In genomic region chr16:11193494-11193893, GRCh38 we compare ENCODE assay signal across 25 cellular contexts.
DNase-seq lines count a peak whose midpoint lies in the region; ATAC-seq and TF ChIP-seq lines count a peak whose summit lies in the region.
"Had no signal": no experiment of that assay in that cellular context is flagged by ENCODE, and none has a peak within 500 bp of the region (broad histone marks: within the 10 kb centered on the region; RNA-seq: fewer than 3 reads in every experiment).

No MANE protein-coding gene starts in this region.

- H3K9me3 Mint-ChIP-seq in T-helper 1 cell treated with Interleukin-12 subunit alpha and Interleukin-12 subunit beta and Interleukin-4 antibody, amounts not matched to agents 30 μg/mL and 1 μg/mL, for 36 hours: peaks cover 4% of the 10 kb centered on the region
- H3K9me3 Mint-ChIP-seq in natural killer cell treated with Interleukin-12 subunit alpha and Interleukin-12 subunit beta and Interleukin-15 and Interleukin-18, amount 100 ng/mL, for 72 hours: no peaks in the 10 kb centered on the region
- no peaks in the 10 kb centered on the region for H3K9me3 Mint-ChIP-seq in natural killer cell
- no peaks in the 10 kb centered on the region for H3K9me3 Mint-ChIP-seq in dendritic cell treated with granulocyte-macrophage colony-stimulating factor and Interleukin-4, amounts not matched to agents 40 ng/mL and 50 ng/mL, for 4 days
- no peaks in the 10 kb centered on the region for H3K9me3 Mint-ChIP-seq in CD8-positive, alpha-beta memory T cell

- H3K4me3 ChIP-seq in CD8-positive, alpha-beta memory T cell (ENCODE audit: low read length): no peak overlapping the region

- H3K27me3 ChIP-seq in CD8-positive, alpha-beta memory T cell (ENCODE audit: insufficient read depth, low read length, poor library complexity, severe bottlenecking): no peaks in the 10 kb centered on the region

- no peaks in the 10 kb centered on the region for H3K4me1 ChIP-seq in CD8-positive, alpha-beta memory T cell (ENCODE audit: insufficient read depth, low read length)

- no peaks in the 10 kb centered on the region for H3K27me3 Mint-ChIP-seq in T-helper 1 cell treated with Interleukin-12 subunit alpha and Interleukin-12 subunit beta and Interleukin-4 antibody, amounts not matched to agents 30 μg/mL and 1 μg/mL, for 36 hours (ENCODE audit: low read depth)
- peaks cover 0 to 4% of the 10 kb centered on the region in 2 donors for H3K27me3 Mint-ChIP-seq in natural killer cell treated with Interleukin-12 subunit alpha and Interleukin-12 subunit beta and Interleukin-15 and Interleukin-18, amount 100 ng/mL, for 72 hours
- H3K27me3 Mint-ChIP-seq in natural killer cell (ENCODE audit: low read depth in 2 of 2): no peaks in the 10 kb centered on the region
- peaks cover 10% of the 10 kb centered on the region for H3K27me3 Mint-ChIP-seq in dendritic cell treated with granulocyte-macrophage colony-stimulating factor and Interleukin-4, amounts not matched to agents 40 ng/mL and 50 ng/mL, for 4 days
- H3K27me3 Mint-ChIP-seq in CD8-positive, alpha-beta memory T cell: peaks cover 0 to 2% of the 10 kb centered on the region in 2 donors
- H3K27me3 Mint-ChIP-seq: B cell had no signal

- intact Hi-C loops in natural killer cell (cut with micrococcal nuclease): no loop called here
- intact Hi-C loops in dendritic cell treated with granulocyte-macrophage colony-stimulating factor and Interleukin-4, amounts not matched to agents 40 ng/mL and 50 ng/mL, for 4 days (cut with micrococcal nuclease): no loop called here

- CTCF ChIA-PET in CD8-positive, alpha-beta memory T cell (lab: Charles Lee): no interaction called here

- peaks cover 17% of the 10 kb centered on the region for H3K36me3 Mint-ChIP-seq in T-helper 1 cell treated with Interleukin-12 subunit alpha and Interleukin-12 subunit beta and Interleukin-4 antibody, amounts not matched to agents 30 μg/mL and 1 μg/mL, for 36 hours (ENCODE audit: low read depth)
- no peaks in the 10 kb centered on the region for H3K36me3 Mint-ChIP-seq in natural killer cell treated with Interleukin-12 subunit alpha and Interleukin-12 subunit beta and Interleukin-15 and Interleukin-18, amount 100 ng/mL, for 72 hours
- H3K36me3 Mint-ChIP-seq in natural killer cell: no peaks in the 10 kb centered on the region
- H3K36me3 Mint-ChIP-seq in dendritic cell treated with granulocyte-macrophage colony-stimulating factor and Interleukin-4, amounts not matched to agents 40 ng/mL and 50 ng/mL, for 4 days (ENCODE audit: low read depth): no peaks in the 10 kb centered on the region
- peaks cover 0 to 1% (median 0%) of the 10 kb centered on the region in 3 donors for H3K36me3 Mint-ChIP-seq in CD8-positive, alpha-beta memory T cell

- ATAC-seq in natural killer cell treated with Interleukin-12 subunit alpha and Interleukin-12 subunit beta and Interleukin-15 and Interleukin-18, amount 100 ng/mL, for 72 hours: no peak
- ATAC-seq in natural killer cell (no peak), left lobe of liver (no peak)
- ATAC-seq: HCT116, Panc1 had no signal

- H3K27ac Mint-ChIP-seq in T-helper 1 cell treated with Interleukin-12 subunit alpha and Interleukin-12 subunit beta and Interleukin-4 antibody, amounts not matched to agents 30 μg/mL and 1 μg/mL, for 36 hours: peak overlapping the region; percentile 27
- H3K27ac Mint-ChIP-seq in natural killer cell treated with Interleukin-12 subunit alpha and Interleukin-12 subunit beta and Interleukin-15 and Interleukin-18, amount 100 ng/mL, for 72 hours: peak overlapping the region; percentile 10 to 88
- H3K27ac Mint-ChIP-seq in natural killer cell: no peak overlapping the region
- peak overlapping the region; percentile 49 for H3K27ac Mint-ChIP-seq in dendritic cell treated with granulocyte-macrophage colony-stimulating factor and Interleukin-4, amounts not matched to agents 40 ng/mL and 50 ng/mL, for 4 days
- no peak overlapping the region for H3K27ac Mint-ChIP-seq in CD8-positive, alpha-beta memory T cell
- H3K27ac Mint-ChIP-seq: B cell had no signal

- TF ChIP-seq CTCF in natural killer cell (IDR thresholded peaks at IDR 0.05): no peak

- no peaks in the 10 kb centered on the region for H3K36me3 ChIP-seq in CD8-positive, alpha-beta memory T cell (ENCODE audit: insufficient read depth, low read length)

- DNase-seq in T-helper 1 cell: no peak
- DNase-seq in natural killer cell treated with Interleukin-12 subunit alpha and Interleukin-12 subunit beta and Interleukin-15 and Interleukin-18, amount 100 ng/mL, for 72 hours (ENCODE audit: low spot score): no peak
- DNase-seq in natural killer cell: no peak
- no peak for DNase-seq in left lobe of liver (ENCODE audit: low spot score)
- DNase-seq in DMS53 (lab: John Stamatoyannopoulos, UW): no peak
- DNase-seq in CD8-positive, alpha-beta memory T cell: no peak
- DNase-seq: DMS153, Karpas-422, NCI-H1092, NCI-H1417 treated with DMSO at 0.1 percent for 48 hours, NCI-H1694 treated with DMSO at 0.1 percent for 48 hours, NCI-H2081, NCI-H2227 treated with DMSO at 0.1 percent for 48 hours, NCI-H510A, NCI-H69, SHP77 had no signal

- POLR2A ChIA-PET in CD8-positive, alpha-beta memory T cell (lab: Charles Lee): no interaction called here

- peaks cover 47% of the 10 kb centered on the region for H3K4me1 Mint-ChIP-seq in T-helper 1 cell treated with Interleukin-12 subunit alpha and Interleukin-12 subunit beta and Interleukin-4 antibody, amounts not matched to agents 30 μg/mL and 1 μg/mL, for 36 hours (ENCODE audit: low read depth)
- peaks cover 38 to 53% of the 10 kb centered on the region in 2 donors for H3K4me1 Mint-ChIP-seq in natural killer cell treated with Interleukin-12 subunit alpha and Interleukin-12 subunit beta and Interleukin-15 and Interleukin-18, amount 100 ng/mL, for 72 hours (ENCODE audit: low read depth in 2 of 2)
- peaks cover 0 to 6% of the 10 kb centered on the region in 2 donors for H3K4me1 Mint-ChIP-seq in natural killer cell
- H3K4me1 Mint-ChIP-seq in dendritic cell treated with granulocyte-macrophage colony-stimulating factor and Interleukin-4, amounts not matched to agents 40 ng/mL and 50 ng/mL, for 4 days (ENCODE audit: low read depth): peaks cover 78% of the 10 kb centered on the region
- peaks cover 0 to 6% (median 0%) of the 10 kb centered on the region in 3 donors for H3K4me1 Mint-ChIP-seq in CD8-positive, alpha-beta memory T cell

- H3K4me3 Mint-ChIP-seq in T-helper 1 cell treated with Interleukin-12 subunit alpha and Interleukin-12 subunit beta and Interleukin-4 antibody, amounts not matched to agents 30 μg/mL and 1 μg/mL, for 36 hours: peak overlapping the region; percentile 26
- H3K4me3 Mint-ChIP-seq in natural killer cell treated with Interleukin-12 subunit alpha and Interleukin-12 subunit beta and Interleukin-15 and Interleukin-18, amount 100 ng/mL, for 72 hours: no peak overlapping the region
- H3K4me3 Mint-ChIP-seq in natural killer cell: no peak overlapping the region
- no peak overlapping the region for H3K4me3 Mint-ChIP-seq in dendritic cell treated with granulocyte-macrophage colony-stimulating factor and Interleukin-4, amounts not matched to agents 40 ng/mL and 50 ng/mL, for 4 days
- no peak overlapping the region for H3K4me3 Mint-ChIP-seq in CD8-positive, alpha-beta memory T cell
- H3K4me3 Mint-ChIP-seq: B cell had no signal

- no peak overlapping the region for H3K27ac ChIP-seq in CD8-positive, alpha-beta memory T cell (ENCODE audit: low read depth, low read length)
- H3K27ac ChIP-seq: 22Rv1, C4-2B, HL-60, RWPE1 had no signal

- no peaks in the 10 kb centered on the region for H3K9me3 ChIP-seq in CD8-positive, alpha-beta memory T cell (ENCODE audit: low read length)

Comparison
In these comparisons a context has a peak if more than half of its experiments do, and no peak if none do; other contexts are left out.
1. H3K27ac Mint-ChIP-seq: peak in T-helper 1 cell treated with Interleukin-12 subunit alpha and Interleukin-12 subunit beta and Interleukin-4 antibody, amounts not matched to agents 30 μg/mL and 1 μg/mL, for 36 hours (single experiment), natural killer cell treated with Interleukin-12 subunit alpha and Interleukin-12 subunit beta and Interleukin-15 and Interleukin-18, amount 100 ng/mL, for 72 hours (2 of 2) and dendritic cell treated with granulocyte-macrophage colony-stimulating factor and Interleukin-4, amounts not matched to agents 40 ng/mL and 50 ng/mL, for 4 days (single experiment); none in natural killer cell (0 of 2) and CD8-positive, alpha-beta memory T cell (0 of 8).